In genomic region chr11:126772267-126772666, GRCh38 we compare ENCODE assay signal across 27 cellular contexts.
"Had no signal": no experiment of that assay in that cellular context is flagged by ENCODE, and none has a peak within 500 bp of the region (broad histone marks: within the 10 kb centered on the region; RNA-seq: fewer than 3 reads in every experiment).

No MANE protein-coding gene starts in this region.

- FAIRE-seq: keratinocyte, pancreas had no signal

- H3K9me3 Mint-ChIP-seq: mesothelial cell of epicardium, nephron progenitor cell had no signal

- H3K4me3 ChIP-seq: left ventricle myocardium inferior, lung, pancreas, prostate gland, right atrium auricular region, skin epidermis, stomach, testis, thyroid gland, transverse colon, upper lobe of left lung, vagina had no signal

- H3K4me1 Mint-ChIP-seq: mesothelial cell of epicardium; naive B cell; natural killer cell; stimulated activated naive B cell treated with anti-CD40 and anti-IgM and Interleukin-4, amounts not matched to agents 10 μg/mL and 1 μg/mL and 100 μg/mL, for 72 hours had no signal

- H3K9me3 ChIP-seq: left ventricle myocardium inferior, pancreas, prostate gland, right atrium auricular region, stomach, testis, thyroid gland, transverse colon, upper lobe of left lung, vagina had no signal

- H3K36me3 ChIP-seq: left ventricle myocardium inferior, pancreas, prostate gland, right atrium auricular region, stomach, thyroid gland, transverse colon, upper lobe of left lung, vagina had no signal

- H3K27ac Mint-ChIP-seq: mesothelial cell of epicardium; naive B cell; natural killer cell; nephron progenitor cell; stimulated activated naive B cell treated with anti-CD40 and anti-IgM and Interleukin-4, amounts not matched to agents 10 μg/mL and 1 μg/mL and 100 μg/mL, for 72 hours had no signal

- H3K27me3 ChIP-seq: pancreas, right atrium auricular region, testis, thyroid gland, transverse colon, upper lobe of left lung, vagina had no signal

- DNase-seq: hippocampal formation; kidney glomerular epithelial cell; left ventricle myocardium inferior; mesendoderm; naive B cell; natural killer cell; nephron progenitor cell; pancreas; posterior cingulate gyrus; stimulated activated CD4-positive, alpha-beta T cell treated with anti-CD3 and anti-CD28 coated beads, Interleukin-12 subunit alpha, Interleukin-12 subunit beta, amount 100 ng/mL, for 4 hours; stimulated activated CD4-positive, alpha-beta T cell treated with anti-CD3 and anti-CD28 coated beads, Interleukin-15, amount 100 ng/mL, for 24 hours; stimulated activated CD4-positive, alpha-beta T cell treated with anti-CD3 and anti-CD28 coated beads, Interleukin-2, amount 100 ng/mL, for 24 hours; stimulated activated CD4-positive, alpha-beta T cell treated with anti-CD3 and anti-CD28 coated beads, Interleukin-4, amount 100 ng/mL, for 1 hour; stimulated activated naive B cell treated with anti-CD40 and anti-IgM and Interleukin-4, amounts not matched to agents 10 μg/mL and 1 μg/mL and 100 μg/mL, for 72 hours; stimulated activated naive CD8-positive, alpha-beta T cell treated with anti-CD3 and anti-CD28 coated beads, Interleukin-15, Interleukin-2, amounts not matched to agents 100 U/mL and 50 U/mL, for 24 hours; stomach; testis; thyroid gland; transverse colon; upper lobe of left lung had no signal

- H3K27ac ChIP-seq: left ventricle myocardium inferior, pancreas, prostate gland, right atrium auricular region, skin epidermis, stomach, testis, thyroid gland, transverse colon, upper lobe of left lung, vagina had no signal

- H3K36me3 Mint-ChIP-seq: mesothelial cell of epicardium; naive B cell; natural killer cell; stimulated activated naive B cell treated with anti-CD40 and anti-IgM and Interleukin-4, amounts not matched to agents 10 μg/mL and 1 μg/mL and 100 μg/mL, for 72 hours had no signal

- H3K4me1 ChIP-seq: left ventricle myocardium inferior, pancreas, prostate gland, right atrium auricular region, stomach, testis, thyroid gland, transverse colon, vagina had no signal

- H3K4me3 Mint-ChIP-seq: mesothelial cell of epicardium; naive B cell; natural killer cell; nephron progenitor cell; stimulated activated naive B cell treated with anti-CD40 and anti-IgM and Interleukin-4, amounts not matched to agents 10 μg/mL and 1 μg/mL and 100 μg/mL, for 72 hours had no signal
